ENCODE assay signal across 12 cellular contexts in the genomic region with DNA sequence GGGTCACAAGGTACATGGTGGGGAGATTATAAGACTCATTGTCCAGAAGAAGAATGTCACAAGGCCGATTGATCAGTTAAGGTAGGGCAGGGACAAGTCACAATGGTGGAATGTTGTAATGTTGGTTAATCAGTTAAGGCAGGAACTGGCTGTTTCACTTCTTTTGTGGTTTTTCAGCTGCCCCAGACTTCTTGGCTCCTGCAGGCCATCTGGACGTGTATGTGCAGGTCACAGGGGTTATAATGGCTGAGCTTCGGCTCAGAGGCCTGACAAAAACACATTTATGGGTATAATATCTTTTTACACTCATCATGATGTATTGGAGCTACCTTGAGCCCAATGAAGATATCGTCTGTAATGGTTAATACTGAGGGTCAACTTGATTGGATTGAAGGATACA. TPM values are rescaled to one million over a fixed set of nuclear protein-coding genes. Genes with fewer than 3 reads are reported as not detected.
DNase-seq lines count a peak whose midpoint lies in the region; ATAC-seq, FAIRE-seq and TF ChIP-seq lines count a peak whose summit lies in the region.
"Not testable (repeated sequence)": the region's sequence is repeated elsewhere in the genome, so short reads cannot be mapped to it uniquely, and the experiment has no call there.
"Had no signal": no experiment of that assay in that cellular context is flagged by ENCODE, and none has a peak within 500 bp of the region (broad histone marks: within the 10 kb centered on the region; RNA-seq: fewer than 3 reads in every experiment).

No MANE protein-coding gene starts in this region.

- H3K79me2 ChIP-seq in KMS-11 (ENCODE audit: insufficient read depth, low read depth); astrocyte (ENCODE audit: insufficient read depth, low read length): not testable (repeated sequence)

- not testable (repeated sequence) for H4K20me1 ChIP-seq in BLaER1 treated with 17β-estradiol and CSF1 and Interleukin-3, amounts not matched to agents 10 nM and 100 nM; KMS-11 (ENCODE audit: insufficient read depth); astrocyte (ENCODE audit: insufficient read depth, low read length)

- DNase-seq in MV-4-11 (lab: John Stamatoyannopoulos, UW) = peak; percentile 80
- not testable (repeated sequence) for DNase-seq in T-helper 2 cell treated with Interferon-gamma antibody and Interleukin-4, amounts not matched to agents 5 μg/mL and 100 μg/mL, for 36 hours (ENCODE audit: low spot score); astrocyte (ENCODE audit: low read depth); stimulated activated effector memory CD8-positive, alpha-beta T cell treated with anti-CD3 and anti-CD28 coated beads, Interleukin-12 subunit alpha, Interleukin-12 subunit beta, amount 100 ng/mL, for 72 hours (ENCODE audit: low spot score in 2 of 2)
- peak; percentile 44 for DNase-seq in activated CD8-positive, alpha-beta memory T cell treated with anti-CD3 and anti-CD28 coated beads, Interleukin-2, amount 50 U/mL, for 48 hours
- DNase-seq in kidney tubule cell (ENCODE audit: low spot score) = peak; percentile 38

- H3K4me1 Mint-ChIP-seq in T-helper 2 cell treated with Interferon-gamma antibody and Interleukin-4, amounts not matched to agents 5 μg/mL and 100 μg/mL, for 36 hours (ENCODE audit: low read depth) = peaks cover 26% of the 10 kb centered on the region
- peaks cover 15% of the 10 kb centered on the region for H3K4me1 Mint-ChIP-seq in astrocyte (ENCODE audit: low read depth, unreplicated experiment)
- peaks cover 31% of the 10 kb centered on the region for H3K4me1 Mint-ChIP-seq in stimulated activated effector memory CD8-positive, alpha-beta T cell treated with anti-CD3 and anti-CD28 coated beads, Interleukin-12 subunit alpha, Interleukin-12 subunit beta, amount 100 ng/mL, for 72 hours

- H3K36me3 ChIP-seq in BLaER1 treated with 17β-estradiol and CSF1 and Interleukin-3, amounts not matched to agents 10 nM and 100 nM; KMS-11 (ENCODE audit: insufficient read depth); astrocyte (ENCODE audit: insufficient read depth, low read length): not testable (repeated sequence)

- peak overlapping the region; percentile 45 for H3K27ac Mint-ChIP-seq in T-helper 2 cell treated with Interferon-gamma antibody and Interleukin-4, amounts not matched to agents 5 μg/mL and 100 μg/mL, for 36 hours
- H3K27ac Mint-ChIP-seq in astrocyte (ENCODE audit: unreplicated experiment) = peak overlapping the region; percentile 62
- peak overlapping the region; percentile 23 for H3K27ac Mint-ChIP-seq in stimulated activated effector memory CD8-positive, alpha-beta T cell treated with anti-CD3 and anti-CD28 coated beads, Interleukin-12 subunit alpha, Interleukin-12 subunit beta, amount 100 ng/mL, for 72 hours

- H3K9me3 ChIP-seq in BLaER1 treated with 17β-estradiol and CSF1 and Interleukin-3, amounts not matched to agents 10 nM and 100 nM (replicated peaks in 1 of 11) = peaks cover 0 to 46% (median 13%) of the 10 kb centered on the region in 11 experiments; a peak in 14 of 22 replicates
- not testable (repeated sequence) for H3K9me3 ChIP-seq in astrocyte (ENCODE audit: insufficient read depth, low read depth, low read length)

- not testable (repeated sequence) for ATAC-seq in stimulated activated effector memory CD8-positive, alpha-beta T cell treated with anti-CD3 and anti-CD28 coated beads, Interleukin-12 subunit alpha, Interleukin-12 subunit beta, amount 100 ng/mL, for 72 hours

- not testable (repeated sequence) for H3K4me3 ChIP-seq in BLaER1 treated with 17β-estradiol and CSF1 and Interleukin-3, amounts not matched to agents 10 nM and 100 nM; KMS-11 (IDR thresholded peaks at IDR 0.05; ENCODE audit: insufficient read depth, low read depth, low read length); astrocyte (ENCODE audit: insufficient read depth, low read depth, low read length)

- not testable (repeated sequence) for H3K36me3 Mint-ChIP-seq in T-helper 2 cell treated with Interferon-gamma antibody and Interleukin-4, amounts not matched to agents 5 μg/mL and 100 μg/mL, for 36 hours (ENCODE audit: low read depth); astrocyte (ENCODE audit: low read depth, unreplicated experiment); stimulated activated effector memory CD8-positive, alpha-beta T cell treated with anti-CD3 and anti-CD28 coated beads, Interleukin-12 subunit alpha, Interleukin-12 subunit beta, amount 100 ng/mL, for 72 hours

- not testable (repeated sequence) for H3K27me3 ChIP-seq in BLaER1 treated with 17β-estradiol and CSF1 and Interleukin-3, amounts not matched to agents 10 nM and 100 nM; KMS-11 (ENCODE audit: insufficient read depth, low read depth); astrocyte (ENCODE audit: insufficient read depth, low read length)

- H3K9me3 Mint-ChIP-seq in T-helper 2 cell treated with Interferon-gamma antibody and Interleukin-4, amounts not matched to agents 5 μg/mL and 100 μg/mL, for 36 hours = peaks cover 12% of the 10 kb centered on the region
- not testable (repeated sequence) for H3K9me3 Mint-ChIP-seq in astrocyte (ENCODE audit: unreplicated experiment); stimulated activated effector memory CD8-positive, alpha-beta T cell treated with anti-CD3 and anti-CD28 coated beads, Interleukin-12 subunit alpha, Interleukin-12 subunit beta, amount 100 ng/mL, for 72 hours

- TF ChIP-seq CTCF in KMS-11 (conservative IDR thresholded peaks at IDR 0.05; ENCODE audit: low read depth, low read length); astrocyte (IDR thresholded peaks at IDR 0.05; ENCODE audit: insufficient read depth, low read depth, low read length): not testable (repeated sequence)

- H3K4me3 Mint-ChIP-seq in T-helper 2 cell treated with Interferon-gamma antibody and Interleukin-4, amounts not matched to agents 5 μg/mL and 100 μg/mL, for 36 hours; stimulated activated effector memory CD8-positive, alpha-beta T cell treated with anti-CD3 and anti-CD28 coated beads, Interleukin-12 subunit alpha, Interleukin-12 subunit beta, amount 100 ng/mL, for 72 hours: not testable (repeated sequence)
- peak overlapping the region; percentile 58 for H3K4me3 Mint-ChIP-seq in astrocyte (ENCODE audit: unreplicated experiment)

- FAIRE-seq in astrocyte (lab: Jason Lieb, UNC) = not testable (repeated sequence)

- not testable (repeated sequence) for H2AFZ ChIP-seq in KMS-11 (ENCODE audit: low read depth); astrocyte (ENCODE audit: low read depth, low read length)

- peak overlapping the region in 6 of 11 experiments; percentile 18 to 77 (median 67); a peak in 13 of 22 replicates for H3K27ac ChIP-seq in BLaER1 treated with 17β-estradiol and CSF1 and Interleukin-3, amounts not matched to agents 10 nM and 100 nM
- H3K27ac ChIP-seq in KMS-11; astrocyte (ENCODE audit: low read depth, low read length): not testable (repeated sequence)

- H3K9ac ChIP-seq in BLaER1 treated with 17β-estradiol and CSF1 and Interleukin-3, amounts not matched to agents 10 nM and 100 nM = peak overlapping the region in 1 of 11 experiments; percentile 41; a peak in 3 of 22 replicates
- not testable (repeated sequence) for H3K9ac ChIP-seq in KMS-11; astrocyte (ENCODE audit: low read length)

- peaks cover 14 to 55% (median 32%) of the 10 kb centered on the region in 10 experiments; a peak in 19 of 20 replicates for H3K4me1 ChIP-seq in BLaER1 treated with 17β-estradiol and CSF1 and Interleukin-3, amounts not matched to agents 10 nM and 100 nM
- peaks cover 18% of the 10 kb centered on the region for H3K4me1 ChIP-seq in KMS-11 (ENCODE audit: low read depth, poor library complexity, severe bottlenecking)
- H3K4me1 ChIP-seq in astrocyte (ENCODE audit: insufficient read depth, low read length) = not testable (repeated sequence)

- not testable (repeated sequence) for H3K27me3 Mint-ChIP-seq in T-helper 2 cell treated with Interferon-gamma antibody and Interleukin-4, amounts not matched to agents 5 μg/mL and 100 μg/mL, for 36 hours (ENCODE audit: low read depth); astrocyte (ENCODE audit: low read depth, unreplicated experiment)

- H3K4me2 ChIP-seq in BLaER1 treated with 17β-estradiol and CSF1 and Interleukin-3, amounts not matched to agents 10 nM and 100 nM = peak overlapping the region; percentile 17 to 72 (median 46); a peak in 20 of 22 replicates
- H3K4me2 ChIP-seq in KMS-11 = peak overlapping the region; percentile 5; the same call in 1 of the 2 replicates
- H3K4me2 ChIP-seq in astrocyte (ENCODE audit: low read length) = not testable (repeated sequence)

RNA-seq across cellular contexts. Expression of a gene that starts 8.1 kb away (rescaled TPM):
- 0.34 and 0.43 TPM in 2 replicates for total RNA-seq in astrocyte
- total RNA-seq: A172; CD4-positive, CD25-positive, alpha-beta regulatory T cell; GM12878; OCI-LY7 had no signal

RNA-seq across cellular contexts. Expression of a gene that starts 45.1 kb away (rescaled TPM):
- 7.3 and 12.6 TPM in 2 replicates for total RNA-seq in astrocyte
